ENCODE assay signal across 16 cellular contexts in genomic region chr5:154291917-154292316, GRCh38.
DNase-seq lines count a peak whose midpoint lies in the region; ATAC-seq and TF ChIP-seq lines count a peak whose summit lies in the region.
"Had no signal": no experiment of that assay in that cellular context is flagged by ENCODE, and none has a peak within 500 bp of the region (broad histone marks: within the 10 kb centered on the region; RNA-seq: fewer than 3 reads in every experiment).

No MANE protein-coding gene starts in this region.

- DNase-seq in activated T-helper 1 cell treated with anti-CD3 and anti-CD28 coated beads, Interleukin-12 subunit alpha, Interleukin-12 subunit beta, Interleukin-2, Interleukin-4 antibody, amounts not matched to agents 30 ng/mL and 10 ng/mL and 1 ng/mL, durations not matched to agents 14 hours and 24 hours and 36 hours (ENCODE audit: low spot score), result no peak
- DNase-seq in memory B cell (ENCODE audit: low spot score in 2 of 2) (no peak), GM13976 (ENCODE audit: low spot score) (no peak)
- no peak for DNase-seq in naive thymus-derived CD8-positive, alpha-beta T cell
- DNase-seq in stimulated activated naive CD8-positive, alpha-beta T cell treated with anti-CD3 and anti-CD28 coated beads, Interleukin-15, Interleukin-2, amounts not matched to agents 100 U/mL and 50 U/mL, for 24 hours, result no peak
- DNase-seq: 8988T; Calu3; CD4-positive, alpha-beta memory T cell; DMS 273 treated with DMSO at 0.1 percent for 48 hours; DMS53; DND-41; EL had no signal

- POLR2A ChIA-PET in naive thymus-derived CD8-positive, alpha-beta T cell (lab: Charles Lee), result interaction anchor here (0.8 kb wide), 1 partner anchor 156 kb away, joined by 3 read pairs; no protein-coding TSS in a partner anchor

- H3K27ac Mint-ChIP-seq in activated T-helper 1 cell treated with anti-CD3 and anti-CD28 coated beads, Interleukin-12 subunit alpha, Interleukin-12 subunit beta, Interleukin-2, Interleukin-4 antibody, amounts not matched to agents 30 ng/mL and 10 ng/mL and 1 ng/mL, durations not matched to agents 14 hours and 24 hours and 36 hours, result peak overlapping the region; percentile 8
- H3K27ac Mint-ChIP-seq in memory B cell, result peak overlapping the region; percentile 50
- H3K27ac Mint-ChIP-seq in naive thymus-derived CD8-positive, alpha-beta T cell, result peak overlapping the region in 1 of 10 donors; percentile 36

- no peak for TF ChIP-seq CTCF in GM13976 (IDR thresholded peaks at IDR 0.05; ENCODE audit: borderline replicate concordance, control extremely low read depth, extremely low read depth, insufficient read depth, missing control alignments)

- no peaks in the 10 kb centered on the region for H3K27me3 Mint-ChIP-seq in activated T-helper 1 cell treated with anti-CD3 and anti-CD28 coated beads, Interleukin-12 subunit alpha, Interleukin-12 subunit beta, Interleukin-2, Interleukin-4 antibody, amounts not matched to agents 30 ng/mL and 10 ng/mL and 1 ng/mL, durations not matched to agents 14 hours and 24 hours and 36 hours (ENCODE audit: insufficient read depth)
- no peaks in the 10 kb centered on the region for H3K27me3 Mint-ChIP-seq in memory B cell
- H3K27me3 Mint-ChIP-seq in naive thymus-derived CD8-positive, alpha-beta T cell, result no peaks in the 10 kb centered on the region
- H3K27me3 Mint-ChIP-seq: CD4-positive, alpha-beta memory T cell had no signal

- no peaks in the 10 kb centered on the region for H3K9me3 Mint-ChIP-seq in activated T-helper 1 cell treated with anti-CD3 and anti-CD28 coated beads, Interleukin-12 subunit alpha, Interleukin-12 subunit beta, Interleukin-2, Interleukin-4 antibody, amounts not matched to agents 30 ng/mL and 10 ng/mL and 1 ng/mL, durations not matched to agents 14 hours and 24 hours and 36 hours
- H3K9me3 Mint-ChIP-seq in memory B cell, result no peaks in the 10 kb centered on the region
- no peaks in the 10 kb centered on the region for H3K9me3 Mint-ChIP-seq in naive thymus-derived CD8-positive, alpha-beta T cell
- H3K9me3 Mint-ChIP-seq: CD14-positive monocyte had no signal

- ATAC-seq in GM18907 (IDR thresholded peaks at IDR 0.05; ENCODE audit: unreplicated experiment) (peak; percentile 49), memory B cell (ENCODE audit: low read depth) (no peak), GM19351 (IDR thresholded peaks at IDR 0.05; ENCODE audit: unreplicated experiment) (no peak)
- no peak for ATAC-seq in naive thymus-derived CD8-positive, alpha-beta T cell
- ATAC-seq in stimulated activated naive CD8-positive, alpha-beta T cell treated with anti-CD3 and anti-CD28 coated beads, Interleukin-15, Interleukin-2, amounts not matched to agents 100 U/mL and 50 U/mL, for 24 hours, result no peak
- ATAC-seq: GM12878 had no signal

- intact Hi-C loops in activated T-helper 1 cell treated with anti-CD3 and anti-CD28 coated beads, Interleukin-12 subunit alpha, Interleukin-12 subunit beta, Interleukin-2, Interleukin-4 antibody, amounts not matched to agents 30 ng/mL and 10 ng/mL and 1 ng/mL, durations not matched to agents 14 hours and 24 hours and 36 hours (cut with micrococcal nuclease), result no loop called here

- in situ Hi-C loops in GM13976 (cut with MboI; ENCODE audit: low sequenced_read_pairs, unreplicated experiment), result no loop called here

- H3K4me3 Mint-ChIP-seq in activated T-helper 1 cell treated with anti-CD3 and anti-CD28 coated beads, Interleukin-12 subunit alpha, Interleukin-12 subunit beta, Interleukin-2, Interleukin-4 antibody, amounts not matched to agents 30 ng/mL and 10 ng/mL and 1 ng/mL, durations not matched to agents 14 hours and 24 hours and 36 hours, result no peak overlapping the region
- H3K4me3 Mint-ChIP-seq in memory B cell, result no peak overlapping the region
- no peak overlapping the region for H3K4me3 Mint-ChIP-seq in naive thymus-derived CD8-positive, alpha-beta T cell
- H3K4me3 Mint-ChIP-seq: CD14-positive monocyte; CD4-positive, alpha-beta memory T cell had no signal

- peaks cover 20% of the 10 kb centered on the region for H3K36me3 Mint-ChIP-seq in activated T-helper 1 cell treated with anti-CD3 and anti-CD28 coated beads, Interleukin-12 subunit alpha, Interleukin-12 subunit beta, Interleukin-2, Interleukin-4 antibody, amounts not matched to agents 30 ng/mL and 10 ng/mL and 1 ng/mL, durations not matched to agents 14 hours and 24 hours and 36 hours (ENCODE audit: low read depth)
- peaks cover 18% of the 10 kb centered on the region for H3K36me3 Mint-ChIP-seq in memory B cell
- peaks cover 0 to 32% (median 14%) of the 10 kb centered on the region in 3 donors for H3K36me3 Mint-ChIP-seq in naive thymus-derived CD8-positive, alpha-beta T cell

- H3K4me1 Mint-ChIP-seq in activated T-helper 1 cell treated with anti-CD3 and anti-CD28 coated beads, Interleukin-12 subunit alpha, Interleukin-12 subunit beta, Interleukin-2, Interleukin-4 antibody, amounts not matched to agents 30 ng/mL and 10 ng/mL and 1 ng/mL, durations not matched to agents 14 hours and 24 hours and 36 hours (ENCODE audit: low read depth), result peaks cover 40% of the 10 kb centered on the region
- H3K4me1 Mint-ChIP-seq in memory B cell, result peaks cover 6% of the 10 kb centered on the region
- H3K4me1 Mint-ChIP-seq in naive thymus-derived CD8-positive, alpha-beta T cell, result peaks cover 17 to 28% (median 21%) of the 10 kb centered on the region in 4 donors
